8 cellular contexts compared by ENCODE assay signal in the genomic region with DNA sequence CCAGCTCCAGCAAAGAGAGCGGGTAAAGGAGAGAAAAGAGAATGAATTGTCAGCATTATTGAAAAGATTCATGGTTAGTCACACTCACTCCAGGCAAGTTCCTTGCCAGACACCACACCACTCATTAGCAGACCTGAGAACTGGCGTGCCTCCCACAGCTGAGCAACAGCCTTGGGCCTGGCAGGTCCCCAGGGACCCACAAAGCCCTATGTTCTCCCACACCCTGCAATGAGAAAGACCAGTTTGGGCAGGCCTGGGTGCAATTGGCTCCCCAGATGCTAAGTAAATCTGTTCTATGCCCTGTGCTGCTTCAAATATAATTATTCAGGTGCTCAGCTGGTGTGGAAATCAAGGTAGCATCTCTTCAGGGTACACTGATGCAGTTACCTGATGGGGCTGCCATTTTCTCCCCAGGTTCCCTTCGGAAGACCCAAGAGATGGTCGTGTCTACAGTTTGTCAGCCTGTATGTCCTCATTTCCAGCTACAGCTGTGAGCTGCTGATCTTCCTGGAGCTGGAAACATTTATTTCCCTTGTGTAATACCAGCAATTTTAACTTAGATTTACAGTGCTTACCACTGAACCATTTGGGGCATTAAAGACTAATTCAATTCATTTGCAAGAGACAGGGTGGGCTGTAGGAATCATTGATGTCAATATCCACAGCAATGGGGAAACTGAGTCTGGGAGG.
A peak's percentile ranks its signal among the peaks of the same experiment; 100 is the strongest.
DNase-seq lines count a peak whose midpoint lies in the region; ATAC-seq and TF ChIP-seq lines count a peak whose summit lies in the region.

No MANE protein-coding gene starts in this region.

- H3K4me1 ChIP-seq in ascending aorta (peaks cover 0 to 14% of the 10 kb centered on the region in 2 donors), ovary (ENCODE audit: insufficient read depth) (peaks cover 10% of the 10 kb centered on the region)

- peak; percentile 75 for ATAC-seq in GM21367 (IDR thresholded peaks at IDR 0.05; ENCODE audit: unreplicated experiment)

- no peak for TF ChIP-seq POLR2A in ovary (IDR thresholded peaks at IDR 0.05)

- intact Hi-C loops in ascending aorta (cut with DNase I) = loop anchor here (5.0 to 10.0 kb wide), 3 partner anchors 72 to 714 kb away; a partner anchor contains a TSS
- intact Hi-C loops in ovary (cut with DNase I) = loop anchor here in 2 of 4 donors (5.0 to 10.0 kb wide), 4 partner anchors 168 to 607 kb away; a partner anchor contains a TSS

- no peaks in the 10 kb centered on the region for H3K9me3 ChIP-seq in ascending aorta
- H3K9me3 ChIP-seq in ovary = no peaks in the 10 kb centered on the region

- H3K36me3 ChIP-seq in ascending aorta (no peaks in the 10 kb centered on the region), ovary (no peaks in the 10 kb centered on the region)

- no peak overlapping the region for H3K27ac ChIP-seq in ascending aorta
- peak overlapping the region in 1 of 2 donors; percentile 11 for H3K27ac ChIP-seq in ovary

- H3K4me3 ChIP-seq in ascending aorta (no peak overlapping the region), ovary (no peak overlapping the region)

- TF ChIP-seq CTCF in GM10266 (IDR thresholded peaks at IDR 0.05; ENCODE audit: control insufficient read depth, insufficient read depth, low read depth, missing control alignments) (no peak), ascending aorta (IDR thresholded peaks at IDR 0.05) (no peak), ovary (IDR thresholded peaks at IDR 0.05) (no peak)

- WGBS in ovary, 3 donors = 42 to 57% (median 44%) methylated on average over 4 of the region's 4 CpGs

- no peaks in the 10 kb centered on the region for H3K27me3 ChIP-seq in ascending aorta
- no peaks in the 10 kb centered on the region for H3K27me3 ChIP-seq in ovary

- TF ChIP-seq EP300 in ovary (IDR thresholded peaks at IDR 0.05) = no peak

- peak; percentile 58 for DNase-seq in GM10266 (ENCODE audit: extremely low spot score)
- DNase-seq in HS-5 (ENCODE audit: low read depth) = peak; percentile 4
- peak; percentile 46 to 86 for DNase-seq in ascending aorta (ENCODE audit: low spot score in 2 of 2)
- DNase-seq in ovary = peak; percentile 78 to 88 (median 83)
- no peak for DNase-seq in NCI-H146 (lab: John Stamatoyannopoulos, UW)
- no peak for DNase-seq in NCI-H2196 (lab: John Stamatoyannopoulos, UW; ENCODE audit: unreplicated experiment)
- DNase-seq in KG1 (lab: John Stamatoyannopoulos, UW) = no peak

Comparison
In these comparisons a context has a peak if more than half of its experiments do, and no peak if none do; other contexts are left out.
1. DNase-seq: peak in GM10266 (single experiment), HS-5 (single experiment), ascending aorta (2 of 2) and ovary (5 of 5); none in NCI-H146 (single experiment), NCI-H2196 (single experiment) and KG1 (single experiment).